ENCODE assay signal across 10 cellular contexts in the genomic region with DNA sequence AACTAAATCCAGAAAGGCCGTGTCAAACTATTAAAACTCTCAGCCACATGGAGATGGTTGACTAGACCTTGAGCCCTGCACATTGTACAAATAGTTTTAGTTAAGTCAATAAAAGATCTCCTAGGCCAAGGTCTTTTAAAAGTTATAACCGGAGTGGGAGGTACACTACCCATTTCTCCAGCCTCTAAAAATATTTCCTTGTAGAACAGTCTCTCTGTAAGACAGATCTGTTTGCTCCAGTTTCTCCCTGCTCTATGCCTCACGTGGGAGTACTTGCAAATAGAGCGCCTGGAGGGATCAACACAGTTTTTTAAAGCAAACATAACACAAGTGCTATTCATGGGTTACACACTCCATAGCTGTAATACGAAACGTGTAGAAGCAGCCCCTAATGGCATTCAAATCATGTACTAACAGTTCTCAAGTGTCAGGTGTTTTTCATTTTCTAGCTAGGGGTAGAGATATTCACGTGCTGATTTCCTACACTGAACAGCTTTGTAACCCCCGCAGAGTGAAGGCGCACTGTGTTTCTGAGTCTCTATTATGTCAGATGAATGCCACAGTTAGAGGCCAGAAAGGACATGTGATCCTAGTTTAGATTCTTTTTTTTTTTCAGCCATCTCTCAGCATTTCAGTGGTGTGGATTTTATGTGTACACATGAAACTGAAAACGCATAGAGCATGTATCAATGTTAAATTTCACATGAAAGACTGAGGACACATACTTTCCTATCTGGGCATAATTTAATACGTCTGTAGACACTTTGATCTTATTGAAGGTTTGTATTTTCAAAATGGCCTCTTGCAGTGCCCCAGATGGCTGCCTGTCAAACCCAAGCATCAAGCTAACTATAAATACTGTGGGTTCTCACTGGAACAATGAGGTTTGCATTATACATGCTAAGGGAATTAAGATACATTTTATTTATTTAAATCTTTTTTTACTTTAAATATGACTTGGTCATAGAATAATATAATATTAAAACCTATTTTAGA.
A peak's percentile ranks its signal among the peaks of the same experiment; 100 is the strongest.
DNase-seq lines count a peak whose midpoint lies in the region; ATAC-seq lines count a peak whose summit lies in the region.
"Had no signal": no experiment of that assay in that cellular context is flagged by ENCODE, and none has a peak within 500 bp of the region (broad histone marks: within the 10 kb centered on the region; RNA-seq: fewer than 3 reads in every experiment).

No MANE protein-coding gene starts in this region.

- ATAC-seq in HG03460 (IDR thresholded peaks at IDR 0.05; ENCODE audit: unreplicated experiment), result no peak
- no peak for ATAC-seq in HG03439 (IDR thresholded peaks at IDR 0.05; ENCODE audit: unreplicated experiment)

- DNase-seq in NCI-H1417 (lab: John Stamatoyannopoulos, UW) (peak; percentile 78 to 96 (median 95)), RPMI7951 (ENCODE audit: low read depth) (peak; percentile 56), iris pigment epithelial cell (ENCODE audit: low read depth) (peak; percentile 19), smooth muscle cell of the brain vasculature (ENCODE audit: low read depth, low spot score) (peak; percentile 74), H4 (ENCODE audit: low spot score) (no peak)
- DNase-seq in stimulated activated naive CD4-positive, alpha-beta T cell (lab: John Stamatoyannopoulos, UW), result no peak
- DNase-seq: stimulated activated CD4-positive, alpha-beta T cell treated with anti-CD3 and anti-CD28 coated beads, Interleukin-2, amount 100 ng/mL, for 24 hours; T-helper 9 cell had no signal

Comparison
In these comparisons a context has a peak if more than half of its experiments do, and no peak if none do; other contexts are left out.
1. DNase-seq: peak in NCI-H1417 (3 of 3), RPMI7951 (single experiment), iris pigment epithelial cell (single experiment) and smooth muscle cell of the brain vasculature (single experiment); none in stimulated activated naive CD4-positive, alpha-beta T cell (0 of 6) and H4 (single experiment).